Comparison of ENCODE assay signal across 1 cellular context in genomic region chr3:81761904-81762565, GRCh38.
TF ChIP-seq lines count a peak whose summit lies in the region.

No MANE protein-coding gene starts in this region.

TF ChIP-seq in HepG2, 621 proteins besides CTCF, POLR2A, EP300 and RAD21 (continued from another document):
- TF ChIP-seq, protein P1, sequence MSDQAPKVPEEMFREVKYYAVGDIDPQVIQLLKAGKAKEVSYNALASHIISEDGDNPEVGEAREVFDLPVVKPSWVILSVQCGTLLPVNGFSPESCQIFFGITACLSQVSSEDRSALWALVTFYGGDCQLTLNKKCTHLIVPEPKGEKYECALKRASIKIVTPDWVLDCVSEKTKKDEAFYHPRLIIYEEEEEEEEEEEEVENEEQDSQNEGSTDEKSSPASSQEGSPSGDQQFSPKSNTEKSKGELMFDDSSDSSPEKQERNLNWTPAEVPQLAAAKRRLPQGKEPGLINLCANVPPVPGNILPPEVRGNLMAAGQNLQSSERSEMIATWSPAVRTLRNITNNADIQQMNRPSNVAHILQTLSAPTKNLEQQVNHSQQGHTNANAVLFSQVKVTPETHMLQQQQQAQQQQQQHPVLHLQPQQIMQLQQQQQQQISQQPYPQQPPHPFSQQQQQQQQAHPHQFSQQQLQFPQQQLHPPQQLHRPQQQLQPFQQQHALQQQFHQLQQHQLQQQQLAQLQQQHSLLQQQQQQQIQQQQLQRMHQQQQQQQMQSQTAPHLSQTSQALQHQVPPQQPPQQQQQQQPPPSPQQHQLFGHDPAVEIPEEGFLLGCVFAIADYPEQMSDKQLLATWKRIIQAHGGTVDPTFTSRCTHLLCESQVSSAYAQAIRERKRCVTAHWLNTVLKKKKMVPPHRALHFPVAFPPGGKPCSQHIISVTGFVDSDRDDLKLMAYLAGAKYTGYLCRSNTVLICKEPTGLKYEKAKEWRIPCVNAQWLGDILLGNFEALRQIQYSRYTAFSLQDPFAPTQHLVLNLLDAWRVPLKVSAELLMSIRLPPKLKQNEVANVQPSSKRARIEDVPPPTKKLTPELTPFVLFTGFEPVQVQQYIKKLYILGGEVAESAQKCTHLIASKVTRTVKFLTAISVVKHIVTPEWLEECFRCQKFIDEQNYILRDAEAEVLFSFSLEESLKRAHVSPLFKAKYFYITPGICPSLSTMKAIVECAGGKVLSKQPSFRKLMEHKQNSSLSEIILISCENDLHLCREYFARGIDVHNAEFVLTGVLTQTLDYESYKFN (CRISPR knock-in tag; conservative IDR thresholded peaks at IDR 0.05), result 0 out of 2 replicates have a peak, but pooled peaks have one; percentile 10
- TF ChIP-seq, protein P2, sequence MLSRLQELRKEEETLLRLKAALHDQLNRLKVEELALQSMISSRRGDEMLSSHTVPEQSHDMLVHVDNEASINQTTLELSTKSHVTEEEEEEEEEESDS (CRISPR knock-in tag; IDR thresholded peaks at IDR 0.05; ENCODE audit: borderline replicate concordance), result no peak
- TF ChIP-seq ATF7 (IDR thresholded peaks at IDR 0.05) (no peak), ATF7 (CRISPR knock-in tag; IDR thresholded peaks at IDR 0.05) (no peak), ELF4 (CRISPR knock-in tag; IDR thresholded peaks at IDR 0.05; ENCODE audit: borderline replicate concordance) (0 out of 2 replicates have a peak, but pooled peaks have one; percentile 1), NFRKB (IDR thresholded peaks at IDR 0.05) (no peak), AGO2 (optimal IDR thresholded peaks at IDR 0.05; ENCODE audit: low read depth, low read length) (no peak), NFIC (IDR thresholded peaks at IDR 0.05; ENCODE audit: low read length) (0 out of 2 replicates have a peak, but pooled peaks have one; percentile 10), HNF1A (IDR thresholded peaks at IDR 0.05; ENCODE audit: low read depth) (0 out of 2 replicates have a peak, but pooled peaks have one; percentile 17), HNF1A (CRISPR knock-in tag; IDR thresholded peaks at IDR 0.05; ENCODE audit: borderline replicate concordance) (no peak)
